In genomic region chr1:25447547-25447946, GRCh38 we compare ENCODE assay signal across 16 cellular contexts. TPM values are rescaled to one million over a fixed set of nuclear protein-coding genes. Genes with fewer than 3 reads are reported as not detected.
DNase-seq lines count a peak whose midpoint lies in the region; ATAC-seq, FAIRE-seq and TF ChIP-seq lines count a peak whose summit lies in the region.
"Had no signal": no experiment of that assay in that cellular context is flagged by ENCODE, and none has a peak within 500 bp of the region (broad histone marks: within the 10 kb centered on the region; RNA-seq: fewer than 3 reads in every experiment).

No MANE protein-coding gene starts in this region.

- ATAC-seq in activated CD4-positive, CD25-positive, alpha-beta regulatory T cell treated with anti-CD3 and anti-CD28 coated beads, Interleukin-2, amount 50 U/mL, for 24 hours, result peak; percentile 41 to 63
- ATAC-seq in GM19455 (IDR thresholded peaks at IDR 0.05; ENCODE audit: unreplicated experiment), result peak; percentile 57
- ATAC-seq in HG03378 (IDR thresholded peaks at IDR 0.05; ENCODE audit: unreplicated experiment), result peak; percentile 68

- H3K27ac ChIP-seq in keratinocyte (ENCODE audit: control insufficient read depth, insufficient read depth, low read length) (no peak overlapping the region), caudate nucleus (ENCODE audit: low read depth, low read length) (no peak overlapping the region)
- H3K27ac ChIP-seq: 22Rv1 had no signal

- peaks cover under 1% of the 10 kb centered on the region for H4K20me1 ChIP-seq in keratinocyte (ENCODE audit: control insufficient read depth, extremely low read depth, insufficient read depth, low read length)

- no peaks in the 10 kb centered on the region for H3K27me3 ChIP-seq in keratinocyte (ENCODE audit: control insufficient read depth, extremely low read depth, insufficient read depth, low read length)

- H3K9me3 ChIP-seq in keratinocyte (ENCODE audit: control insufficient read depth, low read depth, low read length), result no peaks in the 10 kb centered on the region

- peaks cover 5% of the 10 kb centered on the region for H3K4me1 ChIP-seq in keratinocyte (ENCODE audit: control insufficient read depth, extremely low read depth, insufficient read depth, low read length)

- DNase-seq in activated CD4-positive, CD25-positive, alpha-beta regulatory T cell (lab: John Stamatoyannopoulos, UW), result no peak
- DNase-seq in keratinocyte (ENCODE audit: low read depth, low spot score) (no peak), caudate nucleus (lab: John Stamatoyannopoulos, UW) (no peak), activated gamma-delta T cell (lab: John Stamatoyannopoulos, UW) (no peak), NOMO-1 treated with DMSO at 0.1 percent for 48 hours (lab: John Stamatoyannopoulos, UW; ENCODE audit: unreplicated experiment) (no peak)
- DNase-seq: activated T-cell treated with anti-CD3 and anti-CD28 coated beads, Interleukin-2, amount 50 U/mL, for 24 hours; CD4-positive, alpha-beta memory T cell; central memory CD4-positive, alpha-beta T cell; GDM1; NCI-H2227 treated with DMSO at 0.1 percent for 48 hours; RPMI8226 had no signal

- dilution Hi-C loops in keratinocyte (cut with MboI; ENCODE audit: extremely low pct_ligation_motif_present, low sequenced_read_pairs), result no loop called here

- H3K9me1 ChIP-seq in keratinocyte (ENCODE audit: control insufficient read depth, extremely low read depth, insufficient read depth, low read length), result no peaks in the 10 kb centered on the region

- no peak overlapping the region for H3K4me2 ChIP-seq in keratinocyte (ENCODE audit: control insufficient read depth, extremely low read depth, insufficient read depth, low read depth, low read length)

- no peak overlapping the region for H2AFZ ChIP-seq in keratinocyte (ENCODE audit: control insufficient read depth, low read length)

- no peak overlapping the region for H3K4me3 ChIP-seq in keratinocyte (ENCODE audit: control insufficient read depth in 2 of 3, extremely low read depth in 1 of 3, insufficient read depth in 2 of 3, low read depth in 1 of 3, low read length in 3 of 3)

- H3K79me2 ChIP-seq in keratinocyte (ENCODE audit: control insufficient read depth, insufficient read depth, low read length), result peaks cover under 1% of the 10 kb centered on the region

- H3K9ac ChIP-seq in keratinocyte (ENCODE audit: control insufficient read depth, extremely low read depth, insufficient read depth, low read length), result no peak overlapping the region

- TF ChIP-seq CTCF in keratinocyte (optimal IDR thresholded peaks at IDR 0.05 in 1 of 3, IDR thresholded peaks at IDR 0.05 in 1 of 3, conservative IDR thresholded peaks at IDR 0.05 in 1 of 3; ENCODE audit: extremely low read depth in 1 of 3, insufficient read depth in 2 of 3, low read length in 3 of 3), result no peak

- peak; percentile 17 for FAIRE-seq in keratinocyte (lab: Jason Lieb, UNC)
- FAIRE-seq: endothelial cell of umbilical vein had no signal

- H3K36me3 ChIP-seq in keratinocyte (ENCODE audit: control insufficient read depth in 2 of 2, extremely low read depth in 1 of 2, insufficient read depth in 2 of 2, low read length in 2 of 2), result peaks cover 0 to 4% of the 10 kb centered on the region in 2 experiments

RNA-seq across cellular contexts. Expression of gene MACO1, which starts 16.9 kb away (rescaled TPM):
- polyA plus RNA-seq in keratinocyte, result 6.0 to 10.8 TPM (median 8.1 TPM) in 3 replicates
- polyA plus RNA-seq in keratinocyte (2011; ENCODE audit: low read depth), result 28.1 TPM
- 4.2 and 6.1 TPM in 2 replicates for polyA plus RNA-seq in keratinocyte (2011; cell fraction: cytosol; rRNA removed)
- 14.9 and 19.5 TPM in 2 replicates for polyA plus RNA-seq in keratinocyte (2011; cell fraction: nucleus; rRNA removed)
- polyA plus RNA-seq in keratinocyte (2012; ENCODE audit: low replicate concordance), result 11.2 and 11.7 TPM in 2 replicates
- polyA minus RNA-seq in keratinocyte, result 2.1 to 5.5 TPM (median 4.6 TPM) in 3 replicates
- 4.4 TPM for polyA minus RNA-seq in keratinocyte (2011; cell fraction: cytosol; rRNA and poly(A)+ RNA removed)
- 7.7 and 12.1 TPM in 2 replicates for polyA minus RNA-seq in keratinocyte (2011; cell fraction: nucleus; rRNA and poly(A)+ RNA removed)

RNA-seq across cellular contexts. Expression of gene RHCE, which starts 26.9 kb away (rescaled TPM):
- polyA plus RNA-seq in keratinocyte, result 0.08 to 0.20 TPM (median 0.09 TPM) in 3 replicates
- polyA plus RNA-seq in keratinocyte (2011; ENCODE audit: low read depth), result not detected
- polyA plus RNA-seq in keratinocyte (2011; cell fraction: cytosol; rRNA removed), result 0.05 TPM in 1 of 2 replicates, not detected in the other
- polyA plus RNA-seq in keratinocyte (2011; cell fraction: nucleus; rRNA removed), result not detected in 2 replicates
- 0.38 and 0.69 TPM in 2 replicates for polyA plus RNA-seq in keratinocyte (2012; ENCODE audit: low replicate concordance)
- polyA minus RNA-seq in keratinocyte, result not detected in 3 replicates
- not detected for polyA minus RNA-seq in keratinocyte (2011; cell fraction: cytosol; rRNA and poly(A)+ RNA removed)
- polyA minus RNA-seq in keratinocyte (2011; cell fraction: nucleus; rRNA and poly(A)+ RNA removed), result not detected in 2 replicates
